In the genomic region with DNA sequence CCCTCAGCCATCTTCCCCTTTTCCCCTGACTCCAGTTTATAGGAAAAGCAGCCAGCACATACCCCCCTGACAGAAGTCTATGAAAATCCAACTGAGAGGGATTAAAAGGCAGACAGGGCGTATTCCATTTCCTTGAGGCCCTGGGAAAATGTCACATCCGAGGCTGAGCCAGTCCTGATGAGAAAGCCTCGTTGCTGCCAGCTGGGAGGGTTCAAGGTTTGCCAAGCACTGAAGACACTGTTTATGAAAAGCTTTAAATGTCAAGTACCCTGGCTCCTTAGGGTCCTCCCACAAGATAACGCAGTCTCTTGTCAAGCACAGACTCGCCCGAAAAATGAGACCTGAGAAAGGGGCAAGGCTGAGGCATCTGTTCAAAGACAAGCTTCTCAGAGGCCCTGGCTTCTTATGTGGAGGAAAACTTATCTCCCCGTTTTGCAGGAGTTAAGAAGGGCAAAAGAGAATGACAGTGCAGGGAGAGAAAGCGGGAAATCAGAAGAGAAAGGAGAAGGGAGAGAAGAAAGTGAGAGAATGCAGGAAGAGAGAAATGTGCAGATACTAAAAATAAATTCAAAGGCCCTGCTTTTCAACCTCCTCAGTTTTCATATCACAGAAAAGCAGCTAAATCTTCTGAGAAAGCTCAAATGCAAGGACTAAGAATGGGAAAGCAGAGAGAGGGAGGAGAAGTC, we compare ENCODE assay signal across 13 cellular contexts. TPM values are rescaled to one million over a fixed set of nuclear protein-coding genes. Genes with fewer than 3 reads are reported as not detected.
DNase-seq lines count a peak whose midpoint lies in the region; ATAC-seq, FAIRE-seq and TF ChIP-seq lines count a peak whose summit lies in the region.
"Had no signal": no experiment of that assay in that cellular context is flagged by ENCODE, and none has a peak within 500 bp of the region (broad histone marks: within the 10 kb centered on the region; RNA-seq: fewer than 3 reads in every experiment).

No MANE protein-coding gene starts in this region.

- H3K79me2 ChIP-seq in GM12878 (ENCODE audit: control insufficient read depth, insufficient read depth, low read length), result no peaks in the 10 kb centered on the region
- no peaks in the 10 kb centered on the region for H3K79me2 ChIP-seq in smooth muscle cell (ENCODE audit: low read depth)

- RAD21 ChIA-PET in GM12878 (lab: Charles Lee; ENCODE audit: unreplicated experiment), result no interaction called here

- no peak for TF ChIP-seq EP300 in GM12878 (IDR thresholded peaks at IDR 0.05; ENCODE audit: borderline replicate concordance in 1 of 2, control insufficient read depth in 1 of 2, low read depth in 2 of 2, low read length in 2 of 2)

- SMC1A ChIA-PET in GM12878 (lab: Charles Lee; ENCODE audit: uncharacterized antibody, unreplicated experiment), result no interaction called here

- WGBS in GM12878 (ENCODE audit: insufficient coverage, insufficient replicate concordance, low lambda C conversion rate, missing lambda C conversion rate), result 25% methylated on average over 8 of the region's 8 CpGs
- 4% methylated on average over 8 of the region's 8 CpGs for WGBS in smooth muscle cell (ENCODE audit: low lambda C conversion rate)

- DNase-seq in G401 (ENCODE audit: low spot score) (peak; percentile 30), GM12878 (ENCODE audit: low read depth, low spot score) (no peak), left cardiac atrium (peak; percentile 66), smooth muscle cell (lab: John Stamatoyannopoulos, UW; ENCODE audit: unreplicated experiment) (no peak), CD14-positive monocyte (ENCODE audit: low spot score) (no peak), hepatic stellate cell (ENCODE audit: low spot score) (no peak)
- no peak for DNase-seq in stimulated activated CD4-positive, alpha-beta T cell treated with anti-CD3 and anti-CD28 coated beads, Interleukin-4, amount 100 ng/mL, for 1 hour
- DNase-seq: mucosa of descending colon; stimulated activated CD4-positive, alpha-beta T cell treated with anti-CD3 and anti-CD28 coated beads, Interleukin-12 subunit alpha, Interleukin-12 subunit beta, amount 100 ng/mL, for 4 hours had no signal

- H3K4me3 ChIP-seq in GM12878, result no peak overlapping the region
- H3K4me3 ChIP-seq in smooth muscle cell, result no peak overlapping the region
- H3K4me3 ChIP-seq: GM23338, mucosa of descending colon had no signal

- H3K27me3 ChIP-seq in GM12878 (replicated peaks in 1 of 2; ENCODE audit: control insufficient read depth in 2 of 2, insufficient read depth in 2 of 2, low read length in 1 of 2), result no peaks in the 10 kb centered on the region
- no peaks in the 10 kb centered on the region for H3K27me3 ChIP-seq in smooth muscle cell (ENCODE audit: low read depth)

- ATAC-seq in GM12878 (no peak), left cardiac atrium (peak; percentile 47 to 73), GM19328 (IDR thresholded peaks at IDR 0.05; ENCODE audit: unreplicated experiment) (no peak)
- ATAC-seq: GM23338, mucosa of descending colon, WTC11 had no signal

- CTCF ChIA-PET in GM12878 (lab: Yijun Ruan, JAX), result interaction anchor here (1.4 kb wide), 1 partner anchor 15 kb away, joined by 4 read pairs; no protein-coding TSS in a partner anchor

- H3K27me3 Mint-ChIP-seq in CD14-positive monocyte (ENCODE audit: low read depth in 3 of 3), result peaks cover 0 to 2% (median 0%) of the 10 kb centered on the region in 3 donors

- H3K9me3 Mint-ChIP-seq in CD14-positive monocyte, result no peaks in the 10 kb centered on the region
- H3K9me3 Mint-ChIP-seq: activated T-helper 1 cell treated with anti-CD3 and anti-CD28 coated beads, Interleukin-12 subunit alpha, Interleukin-12 subunit beta, Interleukin-2, Interleukin-4 antibody, amounts not matched to agents 30 ng/mL and 10 ng/mL and 1 ng/mL, durations not matched to agents 14 hours and 24 hours and 36 hours; GM23338; WTC11 had no signal

- H2AFZ ChIP-seq in GM12878 (ENCODE audit: control insufficient read depth, low read depth, low read length), result no peak overlapping the region
- H2AFZ ChIP-seq in smooth muscle cell (ENCODE audit: low read depth), result peak overlapping the region; percentile 50
- H2AFZ ChIP-seq: GM23338 had no signal

- H3K36me3 Mint-ChIP-seq in CD14-positive monocyte, result no peaks in the 10 kb centered on the region
- H3K36me3 Mint-ChIP-seq: WTC11 had no signal

- no peak overlapping the region for H3K27ac Mint-ChIP-seq in CD14-positive monocyte
- H3K27ac Mint-ChIP-seq: activated T-helper 1 cell treated with anti-CD3 and anti-CD28 coated beads, Interleukin-12 subunit alpha, Interleukin-12 subunit beta, Interleukin-2, Interleukin-4 antibody, amounts not matched to agents 30 ng/mL and 10 ng/mL and 1 ng/mL, durations not matched to agents 14 hours and 24 hours and 36 hours; GM23338; WTC11 had no signal

- intact Hi-C loops in GM12878 (cut with micrococcal nuclease; ENCODE audit: unreplicated experiment), result no loop called here
- intact Hi-C loops in left cardiac atrium (cut with DNase I), result no loop called here
- intact Hi-C loops in CD14-positive monocyte (cut with micrococcal nuclease), result no loop called here

- H3K27ac ChIP-seq in GM12878 (ENCODE audit: control insufficient read depth, insufficient read depth) (no peak overlapping the region), smooth muscle cell (ENCODE audit: low read depth) (peak overlapping the region; percentile 83)

- no peaks in the 10 kb centered on the region for H3K36me3 ChIP-seq in GM12878 (ENCODE audit: control insufficient read depth in 2 of 2, insufficient read depth in 2 of 2, low read length in 1 of 2)
- no peaks in the 10 kb centered on the region for H3K36me3 ChIP-seq in smooth muscle cell (ENCODE audit: low read depth)

- POLR2A ChIA-PET in GM12878 (lab: Charles Lee), result no interaction called here

- in situ Hi-C loops in G401 (cut with HindIII; ENCODE audit: low sequenced_read_pairs) (no loop called here), GM12878 (cut with MboI) (no loop called here)

- TF ChIP-seq RAD21 in GM12878 (IDR thresholded peaks at IDR 0.05; ENCODE audit: insufficient read depth, low read depth, low read length), result no peak

- H3K9ac ChIP-seq in GM12878 (ENCODE audit: control insufficient read depth, insufficient read depth, low read length) (no peak overlapping the region), smooth muscle cell (ENCODE audit: low read depth) (peak overlapping the region; percentile 28)

- H3K4me1 ChIP-seq in GM12878 (ENCODE audit: control insufficient read depth, insufficient read depth, low read length) (peaks cover 10% of the 10 kb centered on the region), smooth muscle cell (ENCODE audit: low read depth) (peaks cover 26% of the 10 kb centered on the region)

- no peaks in the 10 kb centered on the region for H3K9me3 ChIP-seq in GM12878 (replicated peaks; ENCODE audit: control insufficient read depth, insufficient read depth, low read length)
- H3K9me3 ChIP-seq in smooth muscle cell (replicated peaks; ENCODE audit: low read depth), result no peaks in the 10 kb centered on the region
- H3K9me3 ChIP-seq: mucosa of descending colon had no signal

- no TSS peak for BruUV-seq in GM12878 (replicated peaks; lab: Mats Ljungman, UMichigan)

- H4K20me1 ChIP-seq in GM12878 (ENCODE audit: control insufficient read depth, insufficient read depth) (no peaks in the 10 kb centered on the region), smooth muscle cell (ENCODE audit: low read depth) (no peaks in the 10 kb centered on the region)

- H3K4me2 ChIP-seq in GM12878 (ENCODE audit: control insufficient read depth, insufficient read depth) (peak overlapping the region; percentile 4), smooth muscle cell (peak overlapping the region; percentile 62)
- H3K4me2 ChIP-seq: GM23338 had no signal

- TF ChIP-seq CTCF in GM12878 (IDR thresholded peaks at IDR 0.05 in 2 of 3, conservative IDR thresholded peaks at IDR 0.05 in 1 of 3; ENCODE audit: control insufficient read depth in 2 of 3, extremely low read depth in 1 of 3, insufficient read depth in 1 of 3, low read depth in 3 of 3, low read length in 3 of 3) (no peak), smooth muscle cell (IDR thresholded peaks at IDR 0.05; ENCODE audit: borderline replicate concordance, insufficient read depth, poor library complexity, severe bottlenecking) (no peak), CD14-positive monocyte (IDR thresholded peaks at IDR 0.05) (no peak)

- TF ChIP-seq POLR2A in GM12878 (IDR thresholded peaks at IDR 0.05; ENCODE audit: low read depth, low read length), result no peak

- no peak overlapping the region for H3K4me3 Mint-ChIP-seq in CD14-positive monocyte
- H3K4me3 Mint-ChIP-seq: activated T-helper 1 cell treated with anti-CD3 and anti-CD28 coated beads, Interleukin-12 subunit alpha, Interleukin-12 subunit beta, Interleukin-2, Interleukin-4 antibody, amounts not matched to agents 30 ng/mL and 10 ng/mL and 1 ng/mL, durations not matched to agents 14 hours and 24 hours and 36 hours; GM23338; WTC11 had no signal

- no peak for FAIRE-seq in GM12878 (lab: Jason Lieb, UNC)

- peaks cover 35% of the 10 kb centered on the region for H3F3A ChIP-seq in smooth muscle cell (ENCODE audit: low read depth)

- peaks cover 1% of the 10 kb centered on the region for H3K4me1 Mint-ChIP-seq in CD14-positive monocyte

TF ChIP-seq in GM12878, 131 proteins besides CTCF, POLR2A, EP300 and RAD21 (continues in another document):
- no peak for TF ChIP-seq CBX3 (IDR thresholded peaks at IDR 0.05; ENCODE audit: borderline replicate concordance, low read depth)
- TF ChIP-seq NBN (IDR thresholded peaks at IDR 0.05), result no peak

RNA-seq across cellular contexts. Expression of gene SCD5, which starts 44.7 kb away (rescaled TPM):
- 10.1 and 10.2 TPM in 2 replicates for total RNA-seq in G401 (2014; rRNA removed; shearing (Covaris generic))
- 6.5 and 7.1 TPM in 2 replicates for total RNA-seq in GM12878 (2013; cell fraction: nucleolus; rRNA removed)
- total RNA-seq in GM12878 (2014; rRNA removed) (6.3 and 7.9 TPM in 2 replicates), GM12878 (2014; rRNA removed; fragmentation: Illumina TruSeq; extraction: Trizol) (4.0 and 4.5 TPM in 2 replicates), GM12878 (2021) (5.7 and 6.2 TPM in 2 replicates), left cardiac atrium (1 to 10 TPM; 7.1 to 9.1 TPM), smooth muscle cell (16.0 and 24.3 TPM in 2 replicates)
- 1.9 TPM for polyA plus RNA-seq in GM12878 (2011; ENCODE audit: low read depth)
- polyA plus RNA-seq in GM12878 (2011; rRNA removed) (14.6 and 15.0 TPM in 2 replicates), GM12878 (2014; fragmentation: Illumina TruSeq; extraction: Trizol) (4.8 and 5.9 TPM in 2 replicates), GM12878 (2014; fragmentation: Nextera tagmentation; extraction: Ambion mirVana) (1 to 10 TPM; 2.4 to 3.5 TPM), GM12878 (2014; rRNA removed) (4.0 and 4.5 TPM in 2 replicates), GM12878 (2016; fragmentation: Nextera tagmentation; extraction: Ambion mirVana) (1 to 10 TPM; 2.6 to 3.0 TPM), smooth muscle cell (9.2 and 9.6 TPM in 2 replicates), CD14-positive monocyte (1 to 10 TPM in 1 of 2 donors, under 1 TPM in 1; 0.61 to 1.3 TPM)
- polyA plus RNA-seq in GM12878 (2011; cell fraction: cytosol; rRNA removed), result 17.8 and 19.1 TPM in 2 replicates
- polyA plus RNA-seq in GM12878 (2011; cell fraction: nucleus; rRNA removed), result 3.8 and 6.8 TPM in 2 replicates
- polyA plus RNA-seq in GM12878 (2012), result 3.6 and 3.8 TPM in 2 replicates
- polyA minus RNA-seq in GM12878 (2011; rRNA and poly(A)+ RNA removed), result 15.6 and 17.9 TPM in 2 replicates
- polyA minus RNA-seq in GM12878 (2011; cell fraction: cytosol; rRNA and poly(A)+ RNA removed), result 8.2 and 10.0 TPM in 2 replicates
- 4.8 and 10.9 TPM in 2 replicates for polyA minus RNA-seq in GM12878 (2011; cell fraction: nucleus; rRNA and poly(A)+ RNA removed)

Comparison
In these comparisons a context has a peak if more than half of its experiments do, and no peak if none do; other contexts are left out.
1. DNase-seq: peak in G401 (single experiment) and left cardiac atrium (single experiment); none in GM12878 (single experiment), smooth muscle cell (single experiment), stimulated activated CD4-positive, alpha-beta T cell treated with anti-CD3 and anti-CD28 coated beads, Interleukin-4, amount 100 ng/mL, for 1 hour (single experiment), CD14-positive monocyte (single experiment) and hepatic stellate cell (single experiment).
2. ATAC-seq: peak in left cardiac atrium (2 of 2); none in GM12878 (single experiment) and GM19328 (single experiment).